ENCODE assay signal across 8 cellular contexts in genomic region chr10:125162181-125162906, GRCh38. TPM values are rescaled to one million over a fixed set of nuclear protein-coding genes. Genes with fewer than 3 reads are reported as not detected.
A peak's percentile ranks its signal among the peaks of the same experiment; 100 is the strongest.
DNase-seq lines count a peak whose midpoint lies in the region; ATAC-seq and TF ChIP-seq lines count a peak whose summit lies in the region.

No MANE protein-coding gene starts in this region.

- H3K27me3 ChIP-seq in HL-60 (ENCODE audit: insufficient read depth, poor library complexity, severe bottlenecking) = no peaks in the 10 kb centered on the region

- H3K4me3 ChIP-seq in HL-60 (replicated peaks; ENCODE audit: insufficient read depth, low read length) = peak overlapping the region; percentile 76

- peaks cover 17% of the 10 kb centered on the region for H3K4me1 Mint-ChIP-seq in brain
- peaks cover 8 to 23% of the 10 kb centered on the region in 2 donors for H3K4me1 Mint-ChIP-seq in stimulated activated naive B cell treated with anti-CD40 and anti-IgM and Interleukin-4, amounts not matched to agents 10 μg/mL and 1 μg/mL and 100 μg/mL, for 72 hours

- peak overlapping the region; percentile 91 for H3K27ac ChIP-seq in HL-60 (replicated peaks)

- DNase-seq in HL-60 (ENCODE audit: low read depth in 1 of 2, low spot score in 1 of 2) (no peak), left kidney (ENCODE audit: low read depth, low spot score) (peak; percentile 65), C1 segment of cervical spinal cord (lab: John Stamatoyannopoulos, UW) (no peak)
- DNase-seq in stimulated activated naive B cell treated with anti-CD40 and anti-IgM and Interleukin-4, amounts not matched to agents 10 μg/mL and 1 μg/mL and 100 μg/mL, for 72 hours = no peak

- peaks cover 0 to 3% (median 0%) of the 10 kb centered on the region in 5 experiments for H3K9me3 Mint-ChIP-seq in brain
- H3K9me3 Mint-ChIP-seq in stimulated activated naive B cell treated with anti-CD40 and anti-IgM and Interleukin-4, amounts not matched to agents 10 μg/mL and 1 μg/mL and 100 μg/mL, for 72 hours = no peaks in the 10 kb centered on the region

- TF ChIP-seq CTCF in HL-60 (IDR thresholded peaks at IDR 0.05; ENCODE audit: insufficient read depth, low read length) (no peak), brain (conservative IDR thresholded peaks at IDR 0.05) (no peak)

- no peaks in the 10 kb centered on the region for H3K36me3 Mint-ChIP-seq in brain
- H3K36me3 Mint-ChIP-seq in stimulated activated naive B cell treated with anti-CD40 and anti-IgM and Interleukin-4, amounts not matched to agents 10 μg/mL and 1 μg/mL and 100 μg/mL, for 72 hours = no peaks in the 10 kb centered on the region

- peak overlapping the region in 3 of 5 experiments; percentile 78 to 86 (median 78) for H3K27ac Mint-ChIP-seq in brain
- no peak overlapping the region for H3K27ac Mint-ChIP-seq in stimulated activated naive B cell treated with anti-CD40 and anti-IgM and Interleukin-4, amounts not matched to agents 10 μg/mL and 1 μg/mL and 100 μg/mL, for 72 hours

- no peaks in the 10 kb centered on the region for H3K27me3 Mint-ChIP-seq in brain
- H3K27me3 Mint-ChIP-seq in stimulated activated naive B cell treated with anti-CD40 and anti-IgM and Interleukin-4, amounts not matched to agents 10 μg/mL and 1 μg/mL and 100 μg/mL, for 72 hours = peaks cover 28 to 55% of the 10 kb centered on the region in 2 donors

- ATAC-seq in stimulated activated naive B cell treated with anti-CD40 and anti-IgM and Interleukin-4, amounts not matched to agents 10 μg/mL and 1 μg/mL and 100 μg/mL, for 72 hours (replicated peaks) = no peak
- no peak for ATAC-seq in GM18511 (IDR thresholded peaks at IDR 0.05; ENCODE audit: unreplicated experiment)
- no peak for ATAC-seq in GM18502 (IDR thresholded peaks at IDR 0.05; ENCODE audit: poor library complexity, unreplicated experiment)
- no peak for ATAC-seq in HG02870 (IDR thresholded peaks at IDR 0.05; ENCODE audit: unreplicated experiment)

- peak overlapping the region; percentile 74 to 87 (median 81) for H3K4me3 Mint-ChIP-seq in brain
- H3K4me3 Mint-ChIP-seq in stimulated activated naive B cell treated with anti-CD40 and anti-IgM and Interleukin-4, amounts not matched to agents 10 μg/mL and 1 μg/mL and 100 μg/mL, for 72 hours = peak overlapping the region; percentile 19 to 83

RNA-seq across cellular contexts. Expression of gene CTBP2, which starts 2.0 kb away (rescaled TPM):
- 37.8 TPM for polyA plus RNA-seq in brain (ENCODE audit: insufficient read depth, low read depth, low replicate concordance)
